In genomic region chr16:28930652-28931051, GRCh38 we compare ENCODE assay signal across 12 cellular contexts. TPM values are rescaled to one million over a fixed set of nuclear protein-coding genes. Genes with fewer than 3 reads are reported as not detected.
DNase-seq lines count a peak whose midpoint lies in the region; ATAC-seq, FAIRE-seq and TF ChIP-seq lines count a peak whose summit lies in the region.
"Had no signal": no experiment of that assay in that cellular context is flagged by ENCODE, and none has a peak within 500 bp of the region (broad histone marks: within the 10 kb centered on the region; RNA-seq: fewer than 3 reads in every experiment).

No MANE protein-coding gene starts in this region.

- no peak overlapping the region for H3K4me2 ChIP-seq in trophoblast cell (ENCODE audit: low read length)

- H2BK5ac ChIP-seq in trophoblast cell (ENCODE audit: low read depth, low read length, poor library complexity), result no peak overlapping the region

- no peak overlapping the region for H3K27ac ChIP-seq in trophoblast cell (ENCODE audit: low read depth, low read length)
- H3K27ac ChIP-seq: esophagus squamous epithelium, right atrium auricular region had no signal

- H3K36me3 ChIP-seq in trophoblast cell (ENCODE audit: control insufficient read depth in 1 of 2, insufficient read depth in 2 of 2, low read length in 2 of 2), result no peaks in the 10 kb centered on the region
- H3K36me3 ChIP-seq: esophagus squamous epithelium, right atrium auricular region had no signal

- H3K4ac ChIP-seq in trophoblast cell (ENCODE audit: low read depth, low read length), result no peak overlapping the region

- H3K4me1 Mint-ChIP-seq in activated CD4-positive, alpha-beta T cell treated with anti-CD3 and anti-CD28 coated beads for 36 hours, result peaks cover 17% of the 10 kb centered on the region
- H3K4me1 Mint-ChIP-seq in activated CD4-positive, alpha-beta T cell treated with anti-CD3 and anti-CD28 coated beads, Interleukin-2, amount 10 ng/mL, durations not matched to agents 24 days and 14 days, result peaks cover 23% of the 10 kb centered on the region
- H3K4me1 Mint-ChIP-seq in activated CD8-positive, alpha-beta T cell treated with anti-CD3 and anti-CD28 coated beads, Interleukin-2, amount 10 ng/mL, durations not matched to agents 7 days and 5 days (ENCODE audit: low read depth), result peaks cover 32% of the 10 kb centered on the region
- H3K4me1 Mint-ChIP-seq in stimulated activated memory B cell treated with anti-CD40 and anti-IgM and Interleukin-4, amounts not matched to agents 10 μg/mL and 1 μg/mL and 100 μg/mL, for 72 hours, result peaks cover 51% of the 10 kb centered on the region
- H3K4me1 Mint-ChIP-seq in HFFc6 (ENCODE audit: low read depth), result peaks cover 5% of the 10 kb centered on the region; the same call in 1 of the 2 replicates

- no peak for TF ChIP-seq CTCF in HFFc6 (IDR thresholded peaks at IDR 0.05)

- H3K27ac Mint-ChIP-seq in activated CD4-positive, alpha-beta T cell treated with anti-CD3 and anti-CD28 coated beads for 36 hours, result peak overlapping the region; percentile 72
- no peak overlapping the region for H3K27ac Mint-ChIP-seq in activated CD4-positive, alpha-beta T cell treated with anti-CD3 and anti-CD28 coated beads, Interleukin-2, amount 10 ng/mL, durations not matched to agents 24 days and 14 days
- H3K27ac Mint-ChIP-seq in activated CD8-positive, alpha-beta T cell treated with anti-CD3 and anti-CD28 coated beads, Interleukin-2, amount 10 ng/mL, durations not matched to agents 7 days and 5 days, result peak overlapping the region; percentile 77
- H3K27ac Mint-ChIP-seq in stimulated activated memory B cell treated with anti-CD40 and anti-IgM and Interleukin-4, amounts not matched to agents 10 μg/mL and 1 μg/mL and 100 μg/mL, for 72 hours, result peak overlapping the region; percentile 94
- H3K27ac Mint-ChIP-seq in HFFc6, result no peak overlapping the region

- H2BK120ac ChIP-seq in trophoblast cell (ENCODE audit: insufficient read depth, low read length, poor library complexity), result no peak overlapping the region

- no peak for DNase-seq in activated CD4-positive, alpha-beta T cell treated with anti-CD3 and anti-CD28 coated beads for 36 hours
- no peak for DNase-seq in activated CD4-positive, alpha-beta T cell treated with anti-CD3 and anti-CD28 coated beads, Interleukin-2, amount 10 ng/mL, durations not matched to agents 24 days and 14 days
- DNase-seq in activated CD8-positive, alpha-beta T cell treated with anti-CD3 and anti-CD28 coated beads, Interleukin-2, amount 10 ng/mL, durations not matched to agents 7 days and 5 days, result no peak
- no peak for DNase-seq in HFFc6
- DNase-seq in urothelium cell line (ENCODE audit: low spot score), result no peak
- no peak for DNase-seq in trophoblast cell
- DNase-seq: ACHN, esophagus squamous epithelium, T-helper 9 cell had no signal

- H3K23ac ChIP-seq in trophoblast cell (ENCODE audit: low read length), result no peak overlapping the region

- WGBS in trophoblast cell (ENCODE audit: extremely low coverage, insufficient coverage, insufficient read length), result no CpG with 5 or more reads among the region's 3 CpGs

- peaks cover 3% of the 10 kb centered on the region for H3K79me1 ChIP-seq in trophoblast cell (ENCODE audit: low read length)

- no peak overlapping the region for H4K8ac ChIP-seq in trophoblast cell (ENCODE audit: low read depth, low read length)

- no peaks in the 10 kb centered on the region for H3K9me3 Mint-ChIP-seq in activated CD4-positive, alpha-beta T cell treated with anti-CD3 and anti-CD28 coated beads for 36 hours (ENCODE audit: low read depth)
- H3K9me3 Mint-ChIP-seq in activated CD4-positive, alpha-beta T cell treated with anti-CD3 and anti-CD28 coated beads, Interleukin-2, amount 10 ng/mL, durations not matched to agents 24 days and 14 days, result no peaks in the 10 kb centered on the region
- no peaks in the 10 kb centered on the region for H3K9me3 Mint-ChIP-seq in activated CD8-positive, alpha-beta T cell treated with anti-CD3 and anti-CD28 coated beads, Interleukin-2, amount 10 ng/mL, durations not matched to agents 7 days and 5 days (ENCODE audit: insufficient read depth)
- no peaks in the 10 kb centered on the region for H3K9me3 Mint-ChIP-seq in stimulated activated memory B cell treated with anti-CD40 and anti-IgM and Interleukin-4, amounts not matched to agents 10 μg/mL and 1 μg/mL and 100 μg/mL, for 72 hours
- no peaks in the 10 kb centered on the region for H3K9me3 Mint-ChIP-seq in HFFc6

- H3K79me2 ChIP-seq in trophoblast cell (ENCODE audit: control insufficient read depth, insufficient read depth, low read length, poor library complexity), result no peaks in the 10 kb centered on the region

- intact Hi-C loops in activated CD4-positive, alpha-beta T cell treated with anti-CD3 and anti-CD28 coated beads for 36 hours (cut with DNase I, micrococcal nuclease), result no loop called here
- intact Hi-C loops in activated CD4-positive, alpha-beta T cell treated with anti-CD3 and anti-CD28 coated beads, Interleukin-2, amount 10 ng/mL, durations not matched to agents 24 days and 14 days (cut with micrococcal nuclease), result no loop called here

- H2BK12ac ChIP-seq in trophoblast cell (ENCODE audit: low read length), result no peak overlapping the region

- no peak overlapping the region for H3K9ac ChIP-seq in trophoblast cell (ENCODE audit: low read length)

- CTCF ChIA-PET in activated CD4-positive, alpha-beta T cell treated with anti-CD3 and anti-CD28 coated beads for 36 hours (lab: Charles Lee), result interaction anchor here (0.7 to 0.8 kb wide), 2 partner anchors 15 to 51 kb away, joined by 3 read pairs; no protein-coding TSS in a partner anchor
- CTCF ChIA-PET in activated CD8-positive, alpha-beta T cell treated with anti-CD3 and anti-CD28 coated beads, Interleukin-2, amount 10 ng/mL, durations not matched to agents 7 days and 5 days (lab: Charles Lee), result interaction anchor here (1.0 to 9.0 kb wide), 2 partner anchors 14 to 57 kb away, joined by 3 to 58 read pairs; no protein-coding TSS in a partner anchor

- H4K12ac ChIP-seq in trophoblast cell (ENCODE audit: low read depth, low read length), result no peak overlapping the region

- peaks cover 1% of the 10 kb centered on the region for H3K9me3 ChIP-seq in trophoblast cell (ENCODE audit: insufficient read depth, low read depth, low read length)
- H3K9me3 ChIP-seq: esophagus squamous epithelium, right atrium auricular region had no signal

- H3K4me3 Mint-ChIP-seq in activated CD4-positive, alpha-beta T cell treated with anti-CD3 and anti-CD28 coated beads for 36 hours, result no peak overlapping the region
- H3K4me3 Mint-ChIP-seq in activated CD4-positive, alpha-beta T cell treated with anti-CD3 and anti-CD28 coated beads, Interleukin-2, amount 10 ng/mL, durations not matched to agents 24 days and 14 days, result no peak overlapping the region
- H3K4me3 Mint-ChIP-seq in activated CD8-positive, alpha-beta T cell treated with anti-CD3 and anti-CD28 coated beads, Interleukin-2, amount 10 ng/mL, durations not matched to agents 7 days and 5 days, result no peak overlapping the region
- peak overlapping the region; percentile 66 for H3K4me3 Mint-ChIP-seq in stimulated activated memory B cell treated with anti-CD40 and anti-IgM and Interleukin-4, amounts not matched to agents 10 μg/mL and 1 μg/mL and 100 μg/mL, for 72 hours
- no peak overlapping the region for H3K4me3 Mint-ChIP-seq in HFFc6

- H3K18ac ChIP-seq in trophoblast cell (ENCODE audit: low read length), result no peak overlapping the region

- no peak overlapping the region for H4K91ac ChIP-seq in trophoblast cell (ENCODE audit: low read depth, low read length)

- H3K36me3 Mint-ChIP-seq in activated CD4-positive, alpha-beta T cell treated with anti-CD3 and anti-CD28 coated beads for 36 hours (ENCODE audit: low read depth), result no peaks in the 10 kb centered on the region
- no peaks in the 10 kb centered on the region for H3K36me3 Mint-ChIP-seq in activated CD4-positive, alpha-beta T cell treated with anti-CD3 and anti-CD28 coated beads, Interleukin-2, amount 10 ng/mL, durations not matched to agents 24 days and 14 days (ENCODE audit: low read depth)
- H3K36me3 Mint-ChIP-seq in activated CD8-positive, alpha-beta T cell treated with anti-CD3 and anti-CD28 coated beads, Interleukin-2, amount 10 ng/mL, durations not matched to agents 7 days and 5 days (ENCODE audit: low read depth), result no peaks in the 10 kb centered on the region
- peaks cover 36% of the 10 kb centered on the region for H3K36me3 Mint-ChIP-seq in stimulated activated memory B cell treated with anti-CD40 and anti-IgM and Interleukin-4, amounts not matched to agents 10 μg/mL and 1 μg/mL and 100 μg/mL, for 72 hours
- H3K36me3 Mint-ChIP-seq in HFFc6 (ENCODE audit: low read depth), result 0 out of 2 replicates have a peak, but pooled peaks cover 3% of the 10 kb centered on the region

- no peak overlapping the region for H2AFZ ChIP-seq in trophoblast cell (ENCODE audit: insufficient read depth, low read length, poor library complexity)

- H3K27me3 Mint-ChIP-seq in activated CD4-positive, alpha-beta T cell treated with anti-CD3 and anti-CD28 coated beads for 36 hours, result no peaks in the 10 kb centered on the region
- no peaks in the 10 kb centered on the region for H3K27me3 Mint-ChIP-seq in activated CD4-positive, alpha-beta T cell treated with anti-CD3 and anti-CD28 coated beads, Interleukin-2, amount 10 ng/mL, durations not matched to agents 24 days and 14 days
- no peaks in the 10 kb centered on the region for H3K27me3 Mint-ChIP-seq in activated CD8-positive, alpha-beta T cell treated with anti-CD3 and anti-CD28 coated beads, Interleukin-2, amount 10 ng/mL, durations not matched to agents 7 days and 5 days (ENCODE audit: low read depth)
- H3K27me3 Mint-ChIP-seq in stimulated activated memory B cell treated with anti-CD40 and anti-IgM and Interleukin-4, amounts not matched to agents 10 μg/mL and 1 μg/mL and 100 μg/mL, for 72 hours, result no peaks in the 10 kb centered on the region
- H3K27me3 Mint-ChIP-seq in HFFc6 (ENCODE audit: insufficient read depth), result peaks cover 10% of the 10 kb centered on the region

- peaks cover 3 to 6% of the 10 kb centered on the region in 2 experiments for H3K4me1 ChIP-seq in trophoblast cell (ENCODE audit: control insufficient read depth in 1 of 2, insufficient read depth in 2 of 2, low read length in 2 of 2)
- H3K4me1 ChIP-seq: right atrium auricular region had no signal

- no peaks in the 10 kb centered on the region for H3K27me3 ChIP-seq in trophoblast cell (ENCODE audit: insufficient read depth, low read length)
- H3K27me3 ChIP-seq: esophagus squamous epithelium, right atrium auricular region had no signal

- H3K4me3 ChIP-seq in trophoblast cell (ENCODE audit: low read depth, low read length), result no peak overlapping the region
- H3K4me3 ChIP-seq: esophagus squamous epithelium, right atrium auricular region had no signal

- POLR2A ChIA-PET in activated CD4-positive, alpha-beta T cell treated with anti-CD3 and anti-CD28 coated beads for 36 hours (lab: Charles Lee), result no interaction called here
- POLR2A ChIA-PET in activated CD8-positive, alpha-beta T cell treated with anti-CD3 and anti-CD28 coated beads, Interleukin-2, amount 10 ng/mL, durations not matched to agents 7 days and 5 days (lab: Charles Lee), result no interaction called here

- H2AK5ac ChIP-seq in trophoblast cell (ENCODE audit: low read length), result no peak overlapping the region

- no peak for ATAC-seq in activated CD4-positive, alpha-beta T cell treated with anti-CD3 and anti-CD28 coated beads for 36 hours
- ATAC-seq in HG03378 (IDR thresholded peaks at IDR 0.05; ENCODE audit: unreplicated experiment), result peak; percentile 43
- ATAC-seq in activated CD8-positive, alpha-beta T cell treated with anti-CD3 and anti-CD28 coated beads, Interleukin-2, amount 10 ng/mL, durations not matched to agents 7 days and 5 days, result peak; percentile 16
- peak; percentile 83 for ATAC-seq in stimulated activated memory B cell treated with anti-CD40 and anti-IgM and Interleukin-4, amounts not matched to agents 10 μg/mL and 1 μg/mL and 100 μg/mL, for 72 hours

- no peak overlapping the region for H3K14ac ChIP-seq in trophoblast cell (ENCODE audit: low read length)

- no peak for FAIRE-seq in urothelium cell line (lab: Jason Lieb, UNC)

RNA-seq across cellular contexts. Expression of gene CD19, which starts 1.1 kb away (rescaled TPM):
- under 1 TPM; 0.74 to 0.80 TPM for total RNA-seq in activated CD4-positive, alpha-beta T cell treated with anti-CD3 and anti-CD28 coated beads for 36 hours
- not detected in 2 replicates for total RNA-seq in activated CD4-positive, alpha-beta T cell treated with anti-CD3 and anti-CD28 coated beads, Interleukin-2, amount 10 ng/mL, durations not matched to agents 24 days and 14 days
- under 1 TPM; 0.52 to 0.68 TPM for total RNA-seq in activated CD8-positive, alpha-beta T cell treated with anti-CD3 and anti-CD28 coated beads, Interleukin-2, amount 10 ng/mL, durations not matched to agents 7 days and 5 days
- not detected for total RNA-seq in HFFc6 (2021; fragmentation: NEBNext Ultra II Directional; extraction: Animal tissue kit (Norgen Biotek cat#: 25700))
- not detected in 2 replicates for polyA plus RNA-seq in trophoblast cell (2013)

RNA-seq across cellular contexts. Expression of gene RABEP2, which starts 5.6 kb away (rescaled TPM):
- total RNA-seq in activated CD4-positive, alpha-beta T cell treated with anti-CD3 and anti-CD28 coated beads for 36 hours, result 10 to 100 TPM in 1 of 2 experiments, 1 to 10 TPM in 1; 8.1 to 12.9 TPM
- 20.5 and 23.7 TPM in 2 replicates for total RNA-seq in activated CD4-positive, alpha-beta T cell treated with anti-CD3 and anti-CD28 coated beads, Interleukin-2, amount 10 ng/mL, durations not matched to agents 24 days and 14 days
- total RNA-seq in activated CD8-positive, alpha-beta T cell treated with anti-CD3 and anti-CD28 coated beads, Interleukin-2, amount 10 ng/mL, durations not matched to agents 7 days and 5 days, result 10 to 100 TPM; 22.5 to 23.2 TPM
- total RNA-seq in HFFc6 (2021; fragmentation: NEBNext Ultra II Directional; extraction: Animal tissue kit (Norgen Biotek cat#: 25700)), result 10 to 100 TPM; 19.8 to 24.9 (median 21.9) TPM
- 9.9 and 10.4 TPM in 2 replicates for polyA plus RNA-seq in trophoblast cell (2013)

RNA-seq across cellular contexts. Expression of gene NFATC2IP, which starts 20.1 kb away (rescaled TPM):
- 10 to 100 TPM; 69.2 to 72.7 TPM for total RNA-seq in activated CD4-positive, alpha-beta T cell treated with anti-CD3 and anti-CD28 coated beads for 36 hours
- 108 and 112 TPM in 2 replicates for total RNA-seq in activated CD4-positive, alpha-beta T cell treated with anti-CD3 and anti-CD28 coated beads, Interleukin-2, amount 10 ng/mL, durations not matched to agents 24 days and 14 days
- total RNA-seq in activated CD8-positive, alpha-beta T cell treated with anti-CD3 and anti-CD28 coated beads, Interleukin-2, amount 10 ng/mL, durations not matched to agents 7 days and 5 days, result 100 to 1,000 TPM; 113 to 120 TPM
- 10 to 100 TPM; 18.1 to 21.9 (median 19.9) TPM for total RNA-seq in HFFc6 (2021; fragmentation: NEBNext Ultra II Directional; extraction: Animal tissue kit (Norgen Biotek cat#: 25700))
- 19.5 and 20.3 TPM in 2 replicates for polyA plus RNA-seq in trophoblast cell (2013)

RNA-seq across cellular contexts. Expression of gene SPNS1, which starts 43.9 kb away (rescaled TPM):
- total RNA-seq in activated CD4-positive, alpha-beta T cell treated with anti-CD3 and anti-CD28 coated beads for 36 hours, result 10 to 100 TPM; 12.7 to 14.2 TPM
- 21.2 and 23.1 TPM in 2 replicates for total RNA-seq in activated CD4-positive, alpha-beta T cell treated with anti-CD3 and anti-CD28 coated beads, Interleukin-2, amount 10 ng/mL, durations not matched to agents 24 days and 14 days
- 10 to 100 TPM; 28.3 to 29.0 TPM for total RNA-seq in activated CD8-positive, alpha-beta T cell treated with anti-CD3 and anti-CD28 coated beads, Interleukin-2, amount 10 ng/mL, durations not matched to agents 7 days and 5 days
- total RNA-seq in HFFc6 (2021; fragmentation: NEBNext Ultra II Directional; extraction: Animal tissue kit (Norgen Biotek cat#: 25700)), result 10 to 100 TPM; 36.9 to 43.0 (median 39.9) TPM
- 50.2 and 56.5 TPM in 2 replicates for polyA plus RNA-seq in trophoblast cell (2013)

RNA-seq across cellular contexts. Expression of gene ATP2A1, which starts 52.4 kb away (rescaled TPM):
- 1 to 10 TPM; 2.8 to 3.4 TPM for total RNA-seq in activated CD4-positive, alpha-beta T cell treated with anti-CD3 and anti-CD28 coated beads for 36 hours
- 1.8 and 2.4 TPM in 2 replicates for total RNA-seq in activated CD4-positive, alpha-beta T cell treated with anti-CD3 and anti-CD28 coated beads, Interleukin-2, amount 10 ng/mL, durations not matched to agents 24 days and 14 days
- total RNA-seq in activated CD8-positive, alpha-beta T cell treated with anti-CD3 and anti-CD28 coated beads, Interleukin-2, amount 10 ng/mL, durations not matched to agents 7 days and 5 days, result 1 to 10 TPM; 1.8 to 2.1 TPM
- under 1 TPM; 0.26 to 0.85 (median 0.54) TPM for total RNA-seq in HFFc6 (2021; fragmentation: NEBNext Ultra II Directional; extraction: Animal tissue kit (Norgen Biotek cat#: 25700))
- 1.6 and 1.8 TPM in 2 replicates for polyA plus RNA-seq in trophoblast cell (2013)

Comparison
In these comparisons a context has a peak if more than half of its experiments do, and no peak if none do; other contexts are left out.
1. H3K27ac Mint-ChIP-seq: peak in activated CD4-positive, alpha-beta T cell treated with anti-CD3 and anti-CD28 coated beads for 36 hours (single experiment), activated CD8-positive, alpha-beta T cell treated with anti-CD3 and anti-CD28 coated beads, Interleukin-2, amount 10 ng/mL, durations not matched to agents 7 days and 5 days (single experiment) and stimulated activated memory B cell treated with anti-CD40 and anti-IgM and Interleukin-4, amounts not matched to agents 10 μg/mL and 1 μg/mL and 100 μg/mL, for 72 hours (single experiment); none in activated CD4-positive, alpha-beta T cell treated with anti-CD3 and anti-CD28 coated beads, Interleukin-2, amount 10 ng/mL, durations not matched to agents 24 days and 14 days (single experiment) and HFFc6 (single experiment).